ENCODE assay signal across 8 cellular contexts in the genomic region with DNA sequence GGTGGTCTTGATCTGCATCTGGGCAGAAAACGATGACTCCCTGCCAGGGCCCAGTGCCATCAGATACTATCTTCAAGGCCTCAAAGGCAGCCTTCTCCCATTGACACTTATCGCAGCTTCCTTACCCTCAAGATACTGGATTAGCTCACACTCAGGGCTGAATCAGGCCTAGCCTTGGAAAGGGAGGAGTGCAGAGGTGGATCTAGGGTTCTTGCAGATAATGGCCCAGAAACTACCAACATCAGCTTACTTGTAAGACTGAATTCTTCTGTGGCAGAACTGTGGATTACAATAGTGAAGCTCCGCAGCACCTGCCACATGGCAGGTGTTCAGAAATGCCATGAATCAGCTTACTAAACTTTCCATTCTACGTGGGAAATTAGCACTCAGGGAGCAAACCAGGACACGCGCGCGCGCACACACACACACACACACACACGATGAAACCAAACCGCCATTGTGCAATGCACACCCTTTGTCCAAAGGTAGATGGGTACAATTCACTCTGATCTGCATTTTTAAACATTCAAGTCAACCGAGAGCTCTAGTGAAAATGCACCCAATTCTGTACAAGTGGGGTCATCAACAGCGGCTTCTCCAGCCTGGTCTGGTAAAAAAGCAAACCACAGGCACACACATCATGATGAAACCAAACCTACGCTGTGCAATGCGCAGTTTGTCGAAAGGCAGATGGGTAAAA. TPM values are rescaled to one million over a fixed set of nuclear protein-coding genes. Genes with fewer than 3 reads are reported as not detected.
A peak's percentile ranks its signal among the peaks of the same experiment; 100 is the strongest.
DNase-seq lines count a peak whose midpoint lies in the region; ATAC-seq and TF ChIP-seq lines count a peak whose summit lies in the region.

No MANE protein-coding gene starts in this region.

- no peak overlapping the region for H2BK120ac ChIP-seq in mesenchymal stem cell (ENCODE audit: low read depth, low read length)

- H3K4me1 ChIP-seq in mesenchymal stem cell (ENCODE audit: control insufficient read depth, insufficient read depth, low read depth, low read length) (peaks cover 7% of the 10 kb centered on the region), vagina (peaks cover 25% of the 10 kb centered on the region)

- H3K4ac ChIP-seq in mesenchymal stem cell (ENCODE audit: low read depth in 1 of 2, low read length in 2 of 2) = no peak overlapping the region

- H3K4me2 ChIP-seq in mesenchymal stem cell (ENCODE audit: low read length, poor library complexity, severe bottlenecking) = peak overlapping the region; percentile 68

- H3K27me3 ChIP-seq in mesenchymal stem cell (ENCODE audit: control insufficient read depth in 1 of 2, insufficient read depth in 1 of 2, low read length in 2 of 2) (no peaks in the 10 kb centered on the region), vagina (no peaks in the 10 kb centered on the region)

- no peak overlapping the region for H4K8ac ChIP-seq in mesenchymal stem cell (ENCODE audit: low read length)

- no peaks in the 10 kb centered on the region for H3K9me3 ChIP-seq in mesenchymal stem cell (ENCODE audit: control insufficient read depth, low read length)
- H3K9me3 ChIP-seq in vagina = no peaks in the 10 kb centered on the region

- no peak overlapping the region for H2BK5ac ChIP-seq in mesenchymal stem cell (ENCODE audit: low read depth, low read length, poor library complexity, severe bottlenecking)

- H3K23ac ChIP-seq in mesenchymal stem cell (ENCODE audit: low read length in 2 of 2) = no peak overlapping the region

- no peak overlapping the region for H3K18ac ChIP-seq in mesenchymal stem cell (ENCODE audit: low read depth in 1 of 2, low read length in 2 of 2)

- no peak overlapping the region for H2BK15ac ChIP-seq in mesenchymal stem cell (ENCODE audit: low read depth, poor library complexity, severe bottlenecking)

- no peak overlapping the region for H2AK5ac ChIP-seq in mesenchymal stem cell (ENCODE audit: low read length, severe bottlenecking)

- H2BK12ac ChIP-seq in mesenchymal stem cell (ENCODE audit: low read length in 2 of 2) = no peak overlapping the region

- no peak overlapping the region for H2AFZ ChIP-seq in mesenchymal stem cell (ENCODE audit: low read depth, low read length)

- H3K4me3 ChIP-seq in mesenchymal stem cell (ENCODE audit: insufficient read depth in 1 of 2, low read depth in 1 of 2, low read length in 2 of 2) = peak overlapping the region in 1 of 2 experiments; percentile 96
- H3K4me3 ChIP-seq in vagina = peak overlapping the region; percentile 58 to 97

- DNase-seq in NCI-H526 (lab: John Stamatoyannopoulos, UW) = peak; percentile 29 to 57
- no peak for DNase-seq in NCI-H526 treated with DMSO at 0.1 percent for 48 hours (lab: John Stamatoyannopoulos, UW)
- peak; percentile 30 for DNase-seq in NCI-H69 (lab: John Stamatoyannopoulos, UW)
- DNase-seq in cerebellar cortex (ENCODE audit: low spot score) = peak; percentile 55
- DNase-seq in mesenchymal stem cell = no peak
- no peak for DNase-seq in vagina (ENCODE audit: extremely low spot score in 2 of 2)
- DNase-seq in GM19238 (ENCODE audit: insufficient read length, low spot score) = no peak

- intact Hi-C loops in vagina (cut with DNase I) = no loop called here

- peaks cover 20% of the 10 kb centered on the region for H3K79me1 ChIP-seq in mesenchymal stem cell (replicated peaks; ENCODE audit: low read length, poor library complexity, severe bottlenecking)

- H3K27ac ChIP-seq in mesenchymal stem cell (ENCODE audit: low read length, poor library complexity, severe bottlenecking) (no peak overlapping the region), vagina (no peak overlapping the region)

- TF ChIP-seq CTCF in vagina (IDR thresholded peaks at IDR 0.05) = no peak

- WGBS in mesenchymal stem cell = 67% methylated on average over 14 of the region's 16 CpGs

- no peak overlapping the region for H4K91ac ChIP-seq in mesenchymal stem cell (ENCODE audit: low read length)

- TF ChIP-seq POLR2A in vagina (IDR thresholded peaks at IDR 0.05) = no peak

- ATAC-seq in GM18511 (IDR thresholded peaks at IDR 0.05; ENCODE audit: unreplicated experiment) = no peak

- peak overlapping the region; percentile 89 for H3K9ac ChIP-seq in mesenchymal stem cell (ENCODE audit: low read length)

- H3K36me3 ChIP-seq in mesenchymal stem cell (ENCODE audit: control insufficient read depth in 1 of 2, insufficient read depth in 2 of 2, low read depth in 1 of 2, low read length in 2 of 2) (peaks cover 0 to 14% of the 10 kb centered on the region in 2 experiments), vagina (peaks cover 0 to 12% of the 10 kb centered on the region in 2 donors)

- no peak overlapping the region for H3K14ac ChIP-seq in mesenchymal stem cell (ENCODE audit: low read length in 2 of 2)

RNA-seq across cellular contexts. Expression of a gene that starts 26.2 kb away (rescaled TPM):
- polyA plus RNA-seq in mesenchymal stem cell (2013, experiment 1 of 2) = 3.2 TPM
- polyA plus RNA-seq in mesenchymal stem cell (2013, experiment 2 of 2) = 3.1 TPM
- total RNA-seq in vagina = 2.2 TPM

Comparison
In these comparisons a context has a peak if more than half of its experiments do, and no peak if none do; other contexts are left out.
1. DNase-seq: peak in NCI-H526 (2 of 2), NCI-H69 (single experiment) and cerebellar cortex (single experiment); none in NCI-H526 treated with DMSO at 0.1 percent for 48 hours (single experiment), mesenchymal stem cell (single experiment), vagina (0 of 2) and GM19238 (single experiment).